28 cellular contexts compared by ENCODE assay signal in genomic region chr16:82313754-82314153, GRCh38.
"Had no signal": no experiment of that assay in that cellular context is flagged by ENCODE, and none has a peak within 500 bp of the region (broad histone marks: within the 10 kb centered on the region; RNA-seq: fewer than 3 reads in every experiment).

No MANE protein-coding gene starts in this region.

- H3K4me3 Mint-ChIP-seq: stimulated activated effector memory CD8-positive, alpha-beta T cell treated with anti-CD3 and anti-CD28 coated beads, Interleukin-12 subunit alpha, Interleukin-12 subunit beta, amount 100 ng/mL, for 72 hours; stimulated activated memory B cell treated with anti-CD40 and anti-IgM and Interleukin-4, amounts not matched to agents 10 μg/mL and 1 μg/mL and 100 μg/mL, for 72 hours; stimulated activated naive B cell treated with anti-CD40 and anti-IgM and Interleukin-4, amounts not matched to agents 10 μg/mL and 1 μg/mL and 100 μg/mL, for 72 hours; stimulated activated naive CD8-positive, alpha-beta T cell treated with anti-CD3 and anti-CD28 coated beads, Interleukin-15, amount 100 ng/mL, for 72 hours; stimulated activated naive CD8-positive, alpha-beta T cell treated with anti-CD3 and anti-CD28 coated beads, Interleukin-15, Interleukin-2, amounts not matched to agents 100 ng/mL and 50 ng/mL, for 24 hours; type B pancreatic cell had no signal

- H3K9me3 ChIP-seq: stomach, suprapubic skin, testis, thoracic aorta, thyroid gland, tibial artery, tibial nerve, transverse colon, upper lobe of left lung, upper lobe of right lung, uterus, vagina had no signal

- H3K27me3 ChIP-seq: suprapubic skin, testis, thyroid gland, tibial artery, tibial nerve, transverse colon, upper lobe of left lung, upper lobe of right lung, uterus, vagina had no signal

- H3K9me3 Mint-ChIP-seq: stimulated activated memory B cell treated with anti-CD40 and anti-IgM and Interleukin-4, amounts not matched to agents 10 μg/mL and 1 μg/mL and 100 μg/mL, for 72 hours; stimulated activated naive CD8-positive, alpha-beta T cell treated with anti-CD3 and anti-CD28 coated beads, Interleukin-15, Interleukin-2, amounts not matched to agents 100 ng/mL and 50 ng/mL, for 24 hours; type B pancreatic cell had no signal

- H3K4me1 Mint-ChIP-seq: stimulated activated memory B cell treated with anti-CD40 and anti-IgM and Interleukin-4, amounts not matched to agents 10 μg/mL and 1 μg/mL and 100 μg/mL, for 72 hours; stimulated activated naive B cell treated with anti-CD40 and anti-IgM and Interleukin-4, amounts not matched to agents 10 μg/mL and 1 μg/mL and 100 μg/mL, for 72 hours; stimulated activated naive CD8-positive, alpha-beta T cell treated with anti-CD3 and anti-CD28 coated beads, Interleukin-15, amount 100 ng/mL, for 72 hours had no signal

- H3K27ac Mint-ChIP-seq: stimulated activated effector memory CD8-positive, alpha-beta T cell treated with anti-CD3 and anti-CD28 coated beads, Interleukin-12 subunit alpha, Interleukin-12 subunit beta, amount 100 ng/mL, for 72 hours; stimulated activated memory B cell treated with anti-CD40 and anti-IgM and Interleukin-4, amounts not matched to agents 10 μg/mL and 1 μg/mL and 100 μg/mL, for 72 hours; stimulated activated naive B cell treated with anti-CD40 and anti-IgM and Interleukin-4, amounts not matched to agents 10 μg/mL and 1 μg/mL and 100 μg/mL, for 72 hours; stimulated activated naive CD8-positive, alpha-beta T cell treated with anti-CD3 and anti-CD28 coated beads, Interleukin-15, amount 100 ng/mL, for 72 hours; stimulated activated naive CD8-positive, alpha-beta T cell treated with anti-CD3 and anti-CD28 coated beads, Interleukin-15, Interleukin-2, amounts not matched to agents 100 ng/mL and 50 ng/mL, for 24 hours; type B pancreatic cell had no signal

- H3K36me3 ChIP-seq: stomach, suprapubic skin, thoracic aorta, thyroid gland, tibial artery, tibial nerve, transverse colon, upper lobe of left lung, upper lobe of right lung, uterus, vagina had no signal

- H3K36me3 Mint-ChIP-seq: stimulated activated effector memory CD8-positive, alpha-beta T cell treated with anti-CD3 and anti-CD28 coated beads, Interleukin-12 subunit alpha, Interleukin-12 subunit beta, amount 100 ng/mL, for 72 hours; stimulated activated memory B cell treated with anti-CD40 and anti-IgM and Interleukin-4, amounts not matched to agents 10 μg/mL and 1 μg/mL and 100 μg/mL, for 72 hours; stimulated activated naive B cell treated with anti-CD40 and anti-IgM and Interleukin-4, amounts not matched to agents 10 μg/mL and 1 μg/mL and 100 μg/mL, for 72 hours; type B pancreatic cell had no signal

- H3K4me3 ChIP-seq: stomach, suprapubic skin, testis, thoracic aorta, thyroid gland, tibial artery, tibial nerve, transverse colon, upper lobe of left lung, upper lobe of right lung, uterus, vagina had no signal

- ATAC-seq: stimulated activated effector memory CD8-positive, alpha-beta T cell treated with anti-CD3 and anti-CD28 coated beads, Interleukin-12 subunit alpha, Interleukin-12 subunit beta, amount 100 ng/mL, for 72 hours; stimulated activated memory B cell treated with anti-CD40 and anti-IgM and Interleukin-4, amounts not matched to agents 10 μg/mL and 1 μg/mL and 100 μg/mL, for 72 hours; stimulated activated naive B cell treated with anti-CD40 and anti-IgM and Interleukin-4, amounts not matched to agents 10 μg/mL and 1 μg/mL and 100 μg/mL, for 72 hours; stimulated activated naive CD8-positive, alpha-beta T cell treated with anti-CD3 and anti-CD28 coated beads, Interleukin-15, amount 100 ng/mL, for 72 hours; stimulated activated naive CD8-positive, alpha-beta T cell treated with anti-CD3 and anti-CD28 coated beads, Interleukin-15, Interleukin-2, amounts not matched to agents 100 U/mL and 50 U/mL, for 24 hours; upper lobe of right lung had no signal

- H3K27ac ChIP-seq: stomach, suprapubic skin, testis, thoracic aorta, thyroid gland, tibial nerve, transverse colon, upper lobe of left lung, upper lobe of right lung, uterus, vagina had no signal

- DNase-seq: stimulated activated CD4-positive, alpha-beta T cell treated with anti-CD3 and anti-CD28 coated beads, Interleukin-2, amount 100 ng/mL, for 48 hours; stimulated activated CD4-positive, alpha-beta T cell treated with anti-CD3 and anti-CD28 coated beads, Interleukin-4, amount 100 ng/mL, for 1 hour; stimulated activated CD4-positive, alpha-beta T cell treated with anti-CD3 and anti-CD28 coated beads, Interleukin-4, amount 100 ng/mL, for 24 hours; stimulated activated CD4-positive, alpha-beta T cell treated with anti-CD3 and anti-CD28 coated beads, Interleukin-4, amount 100 ng/mL, for 4 hours; stimulated activated CD8-positive, alpha-beta memory T cell treated with anti-CD3 and anti-CD28 coated beads, Interleukin-4, amount 100 ng/mL, for 48 hours; stimulated activated naive B cell treated with anti-CD40 and anti-IgM and Interleukin-4, amounts not matched to agents 10 μg/mL and 1 μg/mL and 100 μg/mL, for 72 hours; stimulated activated naive CD4-positive, alpha-beta T cell; stimulated activated naive CD4-positive, alpha-beta T cell treated with Interleukin-2 at 50 U/mL for 16 hours; stimulated activated naive CD8-positive, alpha-beta T cell treated with anti-CD3 and anti-CD28 coated beads, Interleukin-15, amount 100 ng/mL, for 72 hours; stimulated activated naive CD8-positive, alpha-beta T cell treated with anti-CD3 and anti-CD28 coated beads, Interleukin-15, Interleukin-2, amounts not matched to agents 100 U/mL and 50 U/mL, for 24 hours; stomach; substantia nigra; testis; thyroid gland; tibial artery; transverse colon; trophoblast cell; upper lobe of left lung; upper lobe of right lung; uterus had no signal

- H3K4me1 ChIP-seq: suprapubic skin, testis, thyroid gland, tibial nerve, transverse colon, uterus had no signal
